ENCODE assay signal across 8 cellular contexts in genomic region chr12:80778005-80778541, GRCh38.
DNase-seq lines count a peak whose midpoint lies in the region; ATAC-seq, FAIRE-seq and TF ChIP-seq lines count a peak whose summit lies in the region.

No MANE protein-coding gene starts in this region.

- peak overlapping the region; percentile 13 for H3K9ac ChIP-seq in skeletal muscle satellite cell (ENCODE audit: low read depth, low read length)

- no peak overlapping the region for H3K4me2 ChIP-seq in skeletal muscle satellite cell (ENCODE audit: low read length)

- peak; percentile 98 for FAIRE-seq in GM18507 (lab: Jason Lieb, UNC)

- no peak overlapping the region for H3K4me3 ChIP-seq in gastroesophageal sphincter
- no peak overlapping the region for H3K4me3 ChIP-seq in skeletal muscle satellite cell (ENCODE audit: low read length)

- H3K4me1 ChIP-seq in gastroesophageal sphincter = peaks cover 0 to 17% (median 10%) of the 10 kb centered on the region in 3 donors
- H3K4me1 ChIP-seq in skeletal muscle satellite cell (ENCODE audit: control insufficient read depth, insufficient read depth, low read length) = peaks cover 11% of the 10 kb centered on the region

- H3K36me3 ChIP-seq in gastroesophageal sphincter = no peaks in the 10 kb centered on the region
- no peaks in the 10 kb centered on the region for H3K36me3 ChIP-seq in skeletal muscle satellite cell (ENCODE audit: insufficient read depth, low read length)

- peaks cover 22% of the 10 kb centered on the region for H3K4me1 Mint-ChIP-seq in T-helper 2 cell treated with Interferon-gamma antibody and Interleukin-4, amounts not matched to agents 5 μg/mL and 100 μg/mL, for 36 hours (ENCODE audit: low read depth)

- 40 to 59% methylated on average over 2 to 3 of the region's 3 CpGs for WGBS in gastroesophageal sphincter (ENCODE audit: low coverage in 1 of 2), 2 donors

- H3K27me3 ChIP-seq in gastroesophageal sphincter = no peaks in the 10 kb centered on the region
- H3K27me3 ChIP-seq in skeletal muscle satellite cell (ENCODE audit: control insufficient read depth, insufficient read depth, low read length) = no peaks in the 10 kb centered on the region

- DNase-seq in AML-193 (lab: John Stamatoyannopoulos, UW) = peak; percentile 8 to 32
- DNase-seq in GM18507 (ENCODE audit: extremely low spot score, insufficient read length, low read depth) = peak; percentile 37
- DNase-seq in NAMALWA (ENCODE audit: low spot score) = peak; percentile 27
- peak; percentile 71 for DNase-seq in T-helper 2 cell treated with Interferon-gamma antibody and Interleukin-4, amounts not matched to agents 5 μg/mL and 100 μg/mL, for 36 hours (ENCODE audit: low spot score)
- DNase-seq in stimulated activated naive CD4-positive, alpha-beta T cell (lab: John Stamatoyannopoulos, UW) = no peak

- H3K36me3 Mint-ChIP-seq in T-helper 2 cell treated with Interferon-gamma antibody and Interleukin-4, amounts not matched to agents 5 μg/mL and 100 μg/mL, for 36 hours (ENCODE audit: low read depth) = peaks cover 13% of the 10 kb centered on the region

- TF ChIP-seq CTCF in gastroesophageal sphincter (IDR thresholded peaks at IDR 0.05) = no peak

- no peaks in the 10 kb centered on the region for H3K27me3 Mint-ChIP-seq in T-helper 2 cell treated with Interferon-gamma antibody and Interleukin-4, amounts not matched to agents 5 μg/mL and 100 μg/mL, for 36 hours (ENCODE audit: low read depth)

- H3K9me3 ChIP-seq in gastroesophageal sphincter (no peaks in the 10 kb centered on the region), skeletal muscle satellite cell (replicated peaks; ENCODE audit: low read length) (no peaks in the 10 kb centered on the region)

- peak; percentile 95 for ATAC-seq in HG02763 (IDR thresholded peaks at IDR 0.05; ENCODE audit: unreplicated experiment)
- peak; percentile 69 for ATAC-seq in gastroesophageal sphincter

- H3K27ac ChIP-seq in gastroesophageal sphincter = peak overlapping the region; percentile 50 to 67 (median 58)

- no peak overlapping the region for H3K4me3 Mint-ChIP-seq in T-helper 2 cell treated with Interferon-gamma antibody and Interleukin-4, amounts not matched to agents 5 μg/mL and 100 μg/mL, for 36 hours

- no peak for TF ChIP-seq POLR2A in gastroesophageal sphincter (IDR thresholded peaks at IDR 0.05)

- H3K27ac Mint-ChIP-seq in T-helper 2 cell treated with Interferon-gamma antibody and Interleukin-4, amounts not matched to agents 5 μg/mL and 100 μg/mL, for 36 hours = no peak overlapping the region

- H3K9me3 Mint-ChIP-seq in T-helper 2 cell treated with Interferon-gamma antibody and Interleukin-4, amounts not matched to agents 5 μg/mL and 100 μg/mL, for 36 hours = peaks cover 25% of the 10 kb centered on the region

- no peak for TF ChIP-seq EP300 in gastroesophageal sphincter (IDR thresholded peaks at IDR 0.05)

Comparison
In these comparisons a context has a peak if more than half of its experiments do, and no peak if none do; other contexts are left out.
1. DNase-seq: peak in AML-193 (2 of 2), GM18507 (single experiment), NAMALWA (single experiment) and T-helper 2 cell treated with Interferon-gamma antibody and Interleukin-4, amounts not matched to agents 5 μg/mL and 100 μg/mL, for 36 hours (single experiment); none in stimulated activated naive CD4-positive, alpha-beta T cell (0 of 6).